In the genomic region with DNA sequence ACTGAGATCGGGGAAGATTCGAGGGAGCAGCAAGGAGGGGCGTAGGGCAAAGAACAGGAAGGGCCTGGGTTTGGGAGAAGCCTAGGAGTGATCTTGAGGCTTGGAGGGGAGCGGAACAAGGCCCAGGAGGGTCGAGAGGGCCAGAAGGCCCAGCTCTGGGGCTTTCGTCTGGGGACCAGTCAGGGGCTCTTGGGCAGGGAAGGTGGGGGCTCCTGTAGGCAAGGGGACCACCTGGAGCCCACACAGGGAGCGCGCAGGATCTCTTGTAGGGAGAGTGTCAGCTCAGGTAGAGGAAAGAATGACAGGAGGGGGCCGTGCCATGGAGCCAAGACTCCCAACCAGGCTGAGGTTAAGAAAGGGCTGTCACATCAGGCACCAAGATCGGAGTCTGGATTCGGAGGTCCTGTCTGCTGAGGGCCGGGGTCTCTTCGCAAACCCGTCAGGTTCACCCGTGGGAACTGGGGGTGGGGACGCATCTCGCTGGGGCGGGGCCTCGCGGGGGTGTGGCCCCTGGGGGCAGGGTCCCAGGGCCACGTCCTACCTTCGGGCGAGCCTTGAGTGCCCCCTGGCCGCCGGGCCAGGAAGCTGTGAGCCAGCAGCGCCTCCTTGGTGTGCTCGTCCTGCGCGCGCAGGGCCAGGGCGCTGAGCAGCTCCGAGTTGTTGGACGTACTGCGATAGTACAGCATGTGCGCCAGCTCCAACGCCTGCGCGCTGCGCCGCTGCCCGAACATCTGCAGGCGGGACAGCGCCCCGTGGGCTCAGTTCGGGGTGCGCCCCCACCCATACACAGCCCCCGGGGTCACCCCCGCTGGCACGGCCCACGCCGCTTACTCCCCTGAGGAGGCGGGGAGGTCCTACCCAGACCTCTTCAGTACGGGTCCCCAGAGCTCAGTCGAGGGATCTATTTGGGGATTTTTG, we compare ENCODE assay signal across 8 cellular contexts. TPM values are rescaled to one million over a fixed set of nuclear protein-coding genes. Genes with fewer than 3 reads are reported as not detected.
A peak's percentile ranks its signal among the peaks of the same experiment; 100 is the strongest.
DNase-seq lines count a peak whose midpoint lies in the region; ATAC-seq and TF ChIP-seq lines count a peak whose summit lies in the region.

No MANE protein-coding gene starts in this region.

- peaks cover 47% of the 10 kb centered on the region for H3K4me1 Mint-ChIP-seq in activated naive CD4-positive, alpha-beta T cell treated with anti-CD3 and anti-CD28 coated beads for 36 hours (ENCODE audit: low read depth)

- peaks cover 19% of the 10 kb centered on the region for H3F3A ChIP-seq in DOHH2 (ENCODE audit: control insufficient read depth, insufficient read depth)
- peaks cover 11% of the 10 kb centered on the region for H3F3A ChIP-seq in Loucy (ENCODE audit: low read depth)

- peak overlapping the region; percentile 92 for H3K27ac Mint-ChIP-seq in activated naive CD4-positive, alpha-beta T cell treated with anti-CD3 and anti-CD28 coated beads for 36 hours

- H3K36me3 ChIP-seq in DOHH2 (ENCODE audit: control insufficient read depth, low read length), result peaks cover 9% of the 10 kb centered on the region
- H3K36me3 ChIP-seq in Loucy (ENCODE audit: insufficient read depth, low read length), result no peaks in the 10 kb centered on the region

- H2AFZ ChIP-seq in Loucy (ENCODE audit: low read length), result no peak overlapping the region; the same call in 1 of the 2 replicates

- intact Hi-C loops in activated naive CD4-positive, alpha-beta T cell treated with anti-CD3 and anti-CD28 coated beads for 36 hours (cut with micrococcal nuclease), result loop anchor here (1.0 to 5.0 kb wide), 6 partner anchors 12 to 539 kb away; a partner anchor contains a TSS

- peaks cover 20% of the 10 kb centered on the region for H3K36me3 Mint-ChIP-seq in activated naive CD4-positive, alpha-beta T cell treated with anti-CD3 and anti-CD28 coated beads for 36 hours (ENCODE audit: low read depth)

- peak overlapping the region; percentile 98 for H3K9ac ChIP-seq in Loucy (ENCODE audit: low read depth, low read length, poor library complexity, severe bottlenecking)

- H3K9me2 ChIP-seq in DOHH2 (replicated peaks; ENCODE audit: control insufficient read depth, low read length) (no peaks in the 10 kb centered on the region), Loucy (replicated peaks; ENCODE audit: low read depth, low read length) (no peaks in the 10 kb centered on the region)

- H3K9me3 ChIP-seq in DOHH2 (ENCODE audit: control insufficient read depth, insufficient read depth, low read length) (peaks cover 4% of the 10 kb centered on the region), Loucy (ENCODE audit: insufficient read depth, low read depth, low read length) (peaks cover under 1% of the 10 kb centered on the region; the same call in 1 of the 2 replicates)

- no peaks in the 10 kb centered on the region for H4K20me1 ChIP-seq in DOHH2 (ENCODE audit: control insufficient read depth, insufficient read depth, low read depth, low read length)
- H4K20me1 ChIP-seq in Loucy (ENCODE audit: insufficient read depth, low read length, poor library complexity, severe bottlenecking), result peaks cover 8% of the 10 kb centered on the region

- no peaks in the 10 kb centered on the region for H3K27me3 Mint-ChIP-seq in activated naive CD4-positive, alpha-beta T cell treated with anti-CD3 and anti-CD28 coated beads for 36 hours (ENCODE audit: low read depth)

- H3K79me2 ChIP-seq in DOHH2 (ENCODE audit: control insufficient read depth, low read length) (peaks cover 10% of the 10 kb centered on the region; the same call in 1 of the 2 replicates), Loucy (ENCODE audit: insufficient read depth, low read length) (peaks cover 21% of the 10 kb centered on the region; the same call in 1 of the 2 replicates)

- H3K9me3 Mint-ChIP-seq in activated naive CD4-positive, alpha-beta T cell treated with anti-CD3 and anti-CD28 coated beads for 36 hours, result no peaks in the 10 kb centered on the region

- H3K4me3 ChIP-seq in DOHH2 (ENCODE audit: low read length) (peak overlapping the region; percentile 76), Loucy (ENCODE audit: low read length, poor library complexity, severe bottlenecking) (peak overlapping the region; percentile 88)

- peak; percentile 36 for DNase-seq in SIG-M5 (lab: John Stamatoyannopoulos, UW)
- DNase-seq in activated naive CD4-positive, alpha-beta T cell treated with anti-CD3 and anti-CD28 coated beads for 36 hours, result peak; percentile 95
- DNase-seq in globus pallidus (ENCODE audit: low spot score), result peak; percentile 80
- peak; percentile 71 for DNase-seq in omental fat pad (ENCODE audit: low spot score)

- CTCF ChIA-PET in activated naive CD4-positive, alpha-beta T cell treated with anti-CD3 and anti-CD28 coated beads for 36 hours (lab: Charles Lee), result interaction anchor here (0.5 to 4.1 kb wide), 12 partner anchors 13 to 251 kb away, joined by 3 to 131 read pairs (median 5); a partner anchor contains a TSS

- TF ChIP-seq CTCF in DOHH2 (IDR thresholded peaks at IDR 0.05; ENCODE audit: low read depth, low read length, poor library complexity, severe bottlenecking) (peak; percentile 88), Loucy (conservative IDR thresholded peaks at IDR 0.05; ENCODE audit: low read length) (peak; percentile 83), omental fat pad (IDR thresholded peaks at IDR 0.05) (peak in 2 of 3 donors; percentile 39 to 62)

- H3K4me3 Mint-ChIP-seq in activated naive CD4-positive, alpha-beta T cell treated with anti-CD3 and anti-CD28 coated beads for 36 hours, result peak overlapping the region; percentile 87

- H3K4me2 ChIP-seq in DOHH2 (ENCODE audit: low read length) (peak overlapping the region; percentile 82), Loucy (ENCODE audit: low read depth, low read length, poor library complexity, severe bottlenecking) (peak overlapping the region; percentile 85)

- H3K27ac ChIP-seq in DOHH2 (ENCODE audit: low read depth, low read length) (peak overlapping the region; percentile 89), temporal lobe (ENCODE audit: low read depth, low read length) (peak overlapping the region; percentile 91)

- H3K27me3 ChIP-seq in DOHH2 (ENCODE audit: control insufficient read depth, low read length) (no peaks in the 10 kb centered on the region), Loucy (ENCODE audit: insufficient read depth, low read length, poor library complexity, severe bottlenecking) (no peaks in the 10 kb centered on the region)

- H3K4me1 ChIP-seq in DOHH2 (ENCODE audit: control insufficient read depth, low read length), result peaks cover 54% of the 10 kb centered on the region
- H3K4me1 ChIP-seq in Loucy (ENCODE audit: insufficient read depth, low read length, poor library complexity, severe bottlenecking), result peaks cover 28% of the 10 kb centered on the region

- ATAC-seq in GM21825 (IDR thresholded peaks at IDR 0.05; ENCODE audit: unreplicated experiment), result peak; percentile 45
- peak; percentile 91 for ATAC-seq in omental fat pad (ENCODE audit: low FRiP score)

RNA-seq across cellular contexts. Expression of a gene that starts 8.4 kb away (rescaled TPM):
- 100 to 1,000 TPM; 110 to 113 TPM for total RNA-seq in activated naive CD4-positive, alpha-beta T cell treated with anti-CD3 and anti-CD28 coated beads for 36 hours
- total RNA-seq in omental fat pad, result 100 to 1,000 TPM in 1 of 4 donors, 10 to 100 TPM in 3; 48.6 to 173 (median 58.9) TPM
- 1.7 TPM for total RNA-seq in temporal lobe

RNA-seq across cellular contexts. Expression of a gene that starts 30.0 kb away (rescaled TPM):
- total RNA-seq in activated naive CD4-positive, alpha-beta T cell treated with anti-CD3 and anti-CD28 coated beads for 36 hours, result 10 to 100 TPM; 23.9 to 24.1 TPM
- 10 to 100 TPM in 1 of 4 donors, 1 to 10 TPM in 3; 2.0 to 11.5 (median 5.1) TPM for total RNA-seq in omental fat pad
- 3.2 TPM for total RNA-seq in temporal lobe

RNA-seq across cellular contexts. Expression of a gene that starts 30.4 kb away (rescaled TPM):
- under 1 TPM; 0.50 to 0.52 TPM for total RNA-seq in activated naive CD4-positive, alpha-beta T cell treated with anti-CD3 and anti-CD28 coated beads for 36 hours
- total RNA-seq in omental fat pad (not detected), temporal lobe (not detected)

RNA-seq across cellular contexts. Expression of a gene that starts 57.6 kb away (rescaled TPM):
- 10 to 100 TPM; 81.5 to 83.8 TPM for total RNA-seq in activated naive CD4-positive, alpha-beta T cell treated with anti-CD3 and anti-CD28 coated beads for 36 hours
- total RNA-seq in omental fat pad, result 100 to 1,000 TPM in 1 of 4 donors, 10 to 100 TPM in 3; 72.2 to 102 (median 75.3) TPM
- 22.1 TPM for total RNA-seq in temporal lobe

RNA-seq across cellular contexts. Expression of a gene that starts 59.7 kb away (rescaled TPM):
- under 1 TPM; 0.05 to 0.07 TPM for total RNA-seq in activated naive CD4-positive, alpha-beta T cell treated with anti-CD3 and anti-CD28 coated beads for 36 hours
- total RNA-seq in omental fat pad (under 1 TPM; 0.12 to 0.63 (median 0.33) TPM), temporal lobe (3.7 TPM)

Comparison
In these comparisons a context has a peak if more than half of its experiments do, and no peak if none do; other contexts are left out.
1. Peak in every context shown above with its lines: DNase-seq, ATAC-seq, H3K4me3 ChIP-seq and H3K27ac ChIP-seq.
2. DNase-seq: peak in every context shown above with its lines; median percentile 95 in activated naive CD4-positive, alpha-beta T cell treated with anti-CD3 and anti-CD28 coated beads for 36 hours; 80 in globus pallidus; 71 in omental fat pad; 36 in SIG-M5.
3. RNA of a gene that starts 8.4 kb away (total RNA-seq): 110 to 113 TPM in activated naive CD4-positive, alpha-beta T cell treated with anti-CD3 and anti-CD28 coated beads for 36 hours and 48.6 to 173 TPM in omental fat pad; 1.7 TPM in temporal lobe (single experiment); every median in the first group is over 10 times any median in the second.